In genomic region chr11:10307022-10307410, GRCh38 we compare ENCODE assay signal across 8 cellular contexts. TPM values are rescaled to one million over a fixed set of nuclear protein-coding genes. Genes with fewer than 3 reads are reported as not detected.
DNase-seq lines count a peak whose midpoint lies in the region; ATAC-seq and TF ChIP-seq lines count a peak whose summit lies in the region.

No MANE protein-coding gene starts in this region.

- POLR2A ChIA-PET in activated CD4-positive, alpha-beta T cell treated with anti-CD3 and anti-CD28 coated beads, Interleukin-2, amount 10 ng/mL, durations not matched to agents 7 days and 5 days (lab: Charles Lee): interaction anchor here (0.6 to 0.8 kb wide), 3 partner anchors 99 to 772 kb away, joined by 3 to 7 read pairs (median 3); no protein-coding TSS in a partner anchor
- POLR2A ChIA-PET in activated CD8-positive, alpha-beta T cell treated with anti-CD3 and anti-CD28 coated beads, Interleukin-2, amount 10 ng/mL, durations not matched to agents 7 days and 5 days (lab: Charles Lee): no interaction called here

- H3K36me3 ChIP-seq in testis (ENCODE audit: low read depth, missing control alignments): no peaks in the 10 kb centered on the region

- peaks cover 4% of the 10 kb centered on the region for H3K36me3 Mint-ChIP-seq in activated CD4-positive, alpha-beta T cell treated with anti-CD3 and anti-CD28 coated beads, Interleukin-2, amount 10 ng/mL, durations not matched to agents 7 days and 5 days (ENCODE audit: low read depth)
- peaks cover 6% of the 10 kb centered on the region for H3K36me3 Mint-ChIP-seq in activated CD8-positive, alpha-beta T cell treated with anti-CD3 and anti-CD28 coated beads, Interleukin-2, amount 10 ng/mL, durations not matched to agents 7 days and 5 days (ENCODE audit: low read depth)

- H3K27me3 ChIP-seq in testis: no peaks in the 10 kb centered on the region

- H3K4me1 Mint-ChIP-seq in activated CD4-positive, alpha-beta T cell treated with anti-CD3 and anti-CD28 coated beads, Interleukin-2, amount 10 ng/mL, durations not matched to agents 7 days and 5 days: peaks cover 58% of the 10 kb centered on the region
- H3K4me1 Mint-ChIP-seq in activated CD8-positive, alpha-beta T cell treated with anti-CD3 and anti-CD28 coated beads, Interleukin-2, amount 10 ng/mL, durations not matched to agents 7 days and 5 days (ENCODE audit: low read depth): peaks cover 62% of the 10 kb centered on the region

- H3K27me3 Mint-ChIP-seq in activated CD4-positive, alpha-beta T cell treated with anti-CD3 and anti-CD28 coated beads, Interleukin-2, amount 10 ng/mL, durations not matched to agents 7 days and 5 days: peaks cover 82% of the 10 kb centered on the region
- peaks cover 47% of the 10 kb centered on the region for H3K27me3 Mint-ChIP-seq in activated CD8-positive, alpha-beta T cell treated with anti-CD3 and anti-CD28 coated beads, Interleukin-2, amount 10 ng/mL, durations not matched to agents 7 days and 5 days (ENCODE audit: low read depth)

- H3K27ac ChIP-seq in testis: peak overlapping the region in 1 of 2 donors; percentile 59

- no peak for DNase-seq in activated CD4-positive, alpha-beta T cell treated with anti-CD3 and anti-CD28 coated beads, Interleukin-2, amount 10 ng/mL, durations not matched to agents 7 days and 5 days
- DNase-seq in activated CD4-positive, alpha-beta T cell treated with anti-CD3 and anti-CD28 coated beads, Interleukin-2, amount 50 U/mL, for 48 hours: no peak
- DNase-seq in activated CD8-positive, alpha-beta T cell treated with anti-CD3 and anti-CD28 coated beads, Interleukin-2, amount 10 ng/mL, durations not matched to agents 7 days and 5 days: no peak
- peak; percentile 65 for DNase-seq in iris pigment epithelial cell (ENCODE audit: low read depth)
- DNase-seq in testis: no peak
- no peak for DNase-seq in activated CD4-positive, CD25-positive, alpha-beta regulatory T cell treated with anti-CD3 and anti-CD28 coated beads, Interleukin-2, amount 50 U/mL, for 72 hours
- DNase-seq in CD1c-positive myeloid dendritic cell (ENCODE audit: extremely low spot score): no peak

- H3K4me3 Mint-ChIP-seq in activated CD4-positive, alpha-beta T cell treated with anti-CD3 and anti-CD28 coated beads, Interleukin-2, amount 10 ng/mL, durations not matched to agents 7 days and 5 days: peak overlapping the region; percentile 74
- peak overlapping the region; percentile 96 for H3K4me3 Mint-ChIP-seq in activated CD8-positive, alpha-beta T cell treated with anti-CD3 and anti-CD28 coated beads, Interleukin-2, amount 10 ng/mL, durations not matched to agents 7 days and 5 days

- ATAC-seq in activated CD8-positive, alpha-beta T cell treated with anti-CD3 and anti-CD28 coated beads, Interleukin-2, amount 10 ng/mL, durations not matched to agents 7 days and 5 days: no peak
- ATAC-seq in HG02642 (IDR thresholded peaks at IDR 0.05; ENCODE audit: poor library complexity, unreplicated experiment): no peak

- 36% methylated on average over 10 of the region's 10 CpGs for WGBS in testis, 2 donors

- H3K4me1 ChIP-seq in testis: peaks cover 54% of the 10 kb centered on the region

- H3K4me3 ChIP-seq in testis: peak overlapping the region; percentile 46 to 66

- intact Hi-C loops in testis (cut with DNase I; ENCODE audit: low total_unique reads): loop anchor here (5.0 kb wide), 1 partner anchor 550 kb away; no protein-coding TSS in a partner anchor

- no peaks in the 10 kb centered on the region for H3K9me3 ChIP-seq in testis

- no peak for TF ChIP-seq CTCF in testis (IDR thresholded peaks at IDR 0.05)

- H3K27ac Mint-ChIP-seq in activated CD4-positive, alpha-beta T cell treated with anti-CD3 and anti-CD28 coated beads, Interleukin-2, amount 10 ng/mL, durations not matched to agents 7 days and 5 days: no peak overlapping the region
- peak overlapping the region; percentile 4 for H3K27ac Mint-ChIP-seq in activated CD8-positive, alpha-beta T cell treated with anti-CD3 and anti-CD28 coated beads, Interleukin-2, amount 10 ng/mL, durations not matched to agents 7 days and 5 days

- H3K9me3 Mint-ChIP-seq in activated CD4-positive, alpha-beta T cell treated with anti-CD3 and anti-CD28 coated beads, Interleukin-2, amount 10 ng/mL, durations not matched to agents 7 days and 5 days: no peaks in the 10 kb centered on the region
- no peaks in the 10 kb centered on the region for H3K9me3 Mint-ChIP-seq in activated CD8-positive, alpha-beta T cell treated with anti-CD3 and anti-CD28 coated beads, Interleukin-2, amount 10 ng/mL, durations not matched to agents 7 days and 5 days (ENCODE audit: insufficient read depth)

- TF ChIP-seq POLR2A in testis (IDR thresholded peaks at IDR 0.05): no peak

- CTCF ChIA-PET in activated CD4-positive, alpha-beta T cell treated with anti-CD3 and anti-CD28 coated beads, Interleukin-2, amount 10 ng/mL, durations not matched to agents 7 days and 5 days (lab: Charles Lee): interaction anchor here (0.6 to 3.2 kb wide), 10 partner anchors 10 to 559 kb away, joined by 3 to 22 read pairs (median 5); no protein-coding TSS in a partner anchor
- CTCF ChIA-PET in activated CD8-positive, alpha-beta T cell treated with anti-CD3 and anti-CD28 coated beads, Interleukin-2, amount 10 ng/mL, durations not matched to agents 7 days and 5 days (lab: Charles Lee): interaction anchor here (0.6 to 4.8 kb wide), 29 partner anchors 8 to 772 kb away, joined by 3 to 85 read pairs (median 5); no protein-coding TSS in a partner anchor

RNA-seq across cellular contexts. Expression of gene ADM, which starts 2.1 kb away (rescaled TPM):
- under 1 TPM; 0.27 to 0.92 TPM for total RNA-seq in activated CD4-positive, alpha-beta T cell treated with anti-CD3 and anti-CD28 coated beads, Interleukin-2, amount 10 ng/mL, durations not matched to agents 7 days and 5 days
- total RNA-seq in activated CD8-positive, alpha-beta T cell treated with anti-CD3 and anti-CD28 coated beads, Interleukin-2, amount 10 ng/mL, durations not matched to agents 7 days and 5 days: 1 to 10 TPM; 3.6 to 3.9 TPM
- 10 to 100 TPM in 1 of 2 donors, 1 to 10 TPM in 1; 3.5 to 13.1 TPM for total RNA-seq in testis
- polyA plus RNA-seq in testis (ENCODE audit: insufficient read depth, low read depth, low replicate concordance): 3.7 TPM

RNA-seq across cellular contexts. Expression of gene SBF2, which starts 13.0 kb away (rescaled TPM):
- total RNA-seq in activated CD4-positive, alpha-beta T cell treated with anti-CD3 and anti-CD28 coated beads, Interleukin-2, amount 10 ng/mL, durations not matched to agents 7 days and 5 days: 1 to 10 TPM; 3.2 to 3.7 TPM
- 1 to 10 TPM; 5.1 to 5.9 TPM for total RNA-seq in activated CD8-positive, alpha-beta T cell treated with anti-CD3 and anti-CD28 coated beads, Interleukin-2, amount 10 ng/mL, durations not matched to agents 7 days and 5 days
- 10 to 100 TPM; 48.7 to 52.8 TPM for total RNA-seq in testis
- 27.8 TPM for polyA plus RNA-seq in testis (ENCODE audit: insufficient read depth, low read depth, low replicate concordance)

Comparison
In these comparisons a context has a peak if more than half of its experiments do, and no peak if none do; other contexts are left out.
1. RNA of gene SBF2, which starts 13.0 kb away (total RNA-seq): 48.7 to 52.8 TPM in testis; 5.1 to 5.9 TPM in activated CD8-positive, alpha-beta T cell treated with anti-CD3 and anti-CD28 coated beads, Interleukin-2, amount 10 ng/mL, durations not matched to agents 7 days and 5 days and 3.2 to 3.7 TPM in activated CD4-positive, alpha-beta T cell treated with anti-CD3 and anti-CD28 coated beads, Interleukin-2, amount 10 ng/mL, durations not matched to agents 7 days and 5 days; every median in the first group is over 4 times any median in the second.